In genomic region chr15:72375501-72375845, GRCh38 we compare ENCODE assay signal across 1 cellular context.
TF ChIP-seq lines count a peak whose summit lies in the region.

No MANE protein-coding gene starts in this region.

TF ChIP-seq in GM12878, 131 proteins besides CTCF, POLR2A, EP300 and RAD21:
- peak; percentile 41; the same call in 1 of the 2 replicates for TF ChIP-seq SPI1 (IDR thresholded peaks at IDR 0.05; ENCODE audit: borderline replicate concordance, insufficient read depth, low read depth, low read length)
- TF ChIP-seq EGR1 (IDR thresholded peaks at IDR 0.05; ENCODE audit: borderline replicate concordance in 1 of 2, low read depth in 2 of 2, low read length in 2 of 2): no peak
- 0 out of 2 replicates have a peak, but pooled peaks have one; percentile 14 for TF ChIP-seq CHD1 (IDR thresholded peaks at IDR 0.05; ENCODE audit: low read depth, low read length)
TF ChIP-seq in GM12878: peak in this region for 2.
